ENCODE assay signal across 17 cellular contexts in the genomic region with DNA sequence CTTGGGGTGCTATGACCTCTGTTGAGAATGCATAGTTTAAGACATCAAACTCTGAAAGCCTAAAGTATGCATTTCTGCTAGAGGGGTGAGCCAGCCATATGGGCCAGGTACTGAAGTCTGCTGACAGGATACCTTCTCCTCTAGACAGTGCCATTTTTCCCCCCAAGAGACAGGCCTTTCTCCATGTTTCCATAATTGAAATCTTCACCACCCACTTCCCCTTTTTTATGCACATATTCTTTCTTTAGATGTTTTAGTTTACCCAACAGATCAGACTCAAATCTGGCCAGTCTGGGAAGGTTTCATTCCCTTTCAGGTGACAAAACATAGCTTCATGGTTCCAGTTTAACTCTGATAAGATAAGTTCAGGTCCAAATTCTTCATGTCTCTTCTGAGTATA.
DNase-seq lines count a peak whose midpoint lies in the region; ATAC-seq, FAIRE-seq and TF ChIP-seq lines count a peak whose summit lies in the region.
"Had no signal": no experiment of that assay in that cellular context is flagged by ENCODE, and none has a peak within 500 bp of the region (broad histone marks: within the 10 kb centered on the region; RNA-seq: fewer than 3 reads in every experiment).

No MANE protein-coding gene starts in this region.

- H3K79me2 ChIP-seq in GM23338 (replicated peaks; ENCODE audit: insufficient read depth) = peaks cover 47% of the 10 kb centered on the region

- no peak overlapping the region for H3K27ac ChIP-seq in GM23338 (ENCODE audit: low read depth)
- no peak overlapping the region for H3K27ac ChIP-seq in endodermal cell (ENCODE audit: low read depth, low read length)

- intact Hi-C loops in activated CD4-positive, alpha-beta memory T cell treated with anti-CD3 and anti-CD28 coated beads for 36 hours (cut with micrococcal nuclease) = no loop called here

- TF ChIP-seq CTCF in GM23338 (conservative IDR thresholded peaks at IDR 0.05; ENCODE audit: low read depth in 2 of 2) = no peak
- TF ChIP-seq CTCF in WTC11 (IDR thresholded peaks at IDR 0.05) = no peak
- TF ChIP-seq CTCF in endodermal cell (conservative IDR thresholded peaks at IDR 0.05) = no peak

- H3K9ac ChIP-seq in endodermal cell (ENCODE audit: extremely low read depth, low read length, poor library complexity, severe bottlenecking) = no peak overlapping the region

- H3K4me3 ChIP-seq in GM23338 = no peak overlapping the region
- H3K4me3 ChIP-seq in endodermal cell (ENCODE audit: low read length) = no peak overlapping the region
- H3K4me3 ChIP-seq: HAP-1 had no signal

- H3K4me1 Mint-ChIP-seq in GM23338 (peaks cover 48% of the 10 kb centered on the region), WTC11 (peaks cover 55% of the 10 kb centered on the region), endodermal cell (peaks cover 23% of the 10 kb centered on the region)
- H3K4me1 Mint-ChIP-seq in activated CD4-positive, alpha-beta memory T cell treated with anti-CD3 and anti-CD28 coated beads for 36 hours (ENCODE audit: low read depth) = no peaks in the 10 kb centered on the region
- H3K4me1 Mint-ChIP-seq: CD4-positive, alpha-beta memory T cell had no signal

- H3K27me3 ChIP-seq in GM23338 (ENCODE audit: insufficient read depth) (no peaks in the 10 kb centered on the region), endodermal cell (ENCODE audit: control insufficient read depth, insufficient read depth, low read length, poor library complexity, severe bottlenecking) (no peaks in the 10 kb centered on the region)

- CTCF ChIA-PET in WTC11 (lab: Charles Lee) = no interaction called here
- CTCF ChIA-PET in activated CD4-positive, alpha-beta memory T cell treated with anti-CD3 and anti-CD28 coated beads for 36 hours (lab: Charles Lee) = no interaction called here

- H3K9me3 Mint-ChIP-seq in GM23338 = peaks cover 4% of the 10 kb centered on the region; the same call in 1 of the 3 replicates
- H3K9me3 Mint-ChIP-seq in WTC11 = peaks cover 12% of the 10 kb centered on the region
- H3K9me3 Mint-ChIP-seq in endodermal cell = peaks cover 6% of the 10 kb centered on the region
- H3K9me3 Mint-ChIP-seq in activated CD4-positive, alpha-beta memory T cell treated with anti-CD3 and anti-CD28 coated beads for 36 hours = no peaks in the 10 kb centered on the region

- POLR2A ChIA-PET in WTC11 (lab: Charles Lee) = no interaction called here
- POLR2A ChIA-PET in activated CD4-positive, alpha-beta memory T cell treated with anti-CD3 and anti-CD28 coated beads for 36 hours (lab: Charles Lee) = no interaction called here

- DNase-seq in GM12891 (ENCODE audit: insufficient read length, low spot score) = no peak
- DNase-seq in GM23338 (ENCODE audit: low spot score) = no peak
- DNase-seq in WTC11 (ENCODE audit: low spot score) = no peak
- DNase-seq in endodermal cell = no peak
- DNase-seq in epidermal melanocyte (ENCODE audit: insufficient read length, low spot score) = no peak
- no peak for DNase-seq in activated CD4-positive, alpha-beta memory T cell treated with anti-CD3 and anti-CD28 coated beads for 36 hours
- DNase-seq in NCI-H82 (lab: John Stamatoyannopoulos, UW) = no peak
- DNase-seq: C1 segment of cervical spinal cord; Calu3; CD4-positive, alpha-beta memory T cell; COR-L47; DMS53; DMS79 treated with DMSO at 0.1 percent for 48 hours; GF-D8; HFFc6 had no signal

- no peak for FAIRE-seq in GM12891 (lab: Jason Lieb, UNC)

- H3K27me3 Mint-ChIP-seq in GM23338 (ENCODE audit: insufficient read depth, low read depth, poor library complexity) (peaks cover 7% of the 10 kb centered on the region), WTC11 (ENCODE audit: low read depth) (no peaks in the 10 kb centered on the region), endodermal cell (ENCODE audit: insufficient read depth) (no peaks in the 10 kb centered on the region)
- no peaks in the 10 kb centered on the region for H3K27me3 Mint-ChIP-seq in activated CD4-positive, alpha-beta memory T cell treated with anti-CD3 and anti-CD28 coated beads for 36 hours

- no peaks in the 10 kb centered on the region for H3K9me3 ChIP-seq in endodermal cell (ENCODE audit: control insufficient read depth, low read length)
- H3K9me3 ChIP-seq: HAP-1 had no signal

- no peak for ATAC-seq in GM23338
- no peak for ATAC-seq in WTC11
- no peak for ATAC-seq in GM21717 (IDR thresholded peaks at IDR 0.05; ENCODE audit: unreplicated experiment)

- H3K4me1 ChIP-seq in GM23338 (ENCODE audit: insufficient read depth) (peaks cover 56% of the 10 kb centered on the region), endodermal cell (ENCODE audit: control insufficient read depth, insufficient read depth, low read length) (peaks cover 15% of the 10 kb centered on the region)
- H3K4me1 ChIP-seq: HAP-1 had no signal

- H3K27ac Mint-ChIP-seq in GM23338 (peak overlapping the region; percentile 12; the same call in 1 of the 2 replicates), WTC11 (peak overlapping the region; percentile 32), endodermal cell (peak overlapping the region; percentile 10)
- no peak overlapping the region for H3K27ac Mint-ChIP-seq in activated CD4-positive, alpha-beta memory T cell treated with anti-CD3 and anti-CD28 coated beads for 36 hours
- H3K27ac Mint-ChIP-seq: CD4-positive, alpha-beta memory T cell; HFFc6 had no signal

- no peak overlapping the region for H3K4me3 Mint-ChIP-seq in GM23338
- H3K4me3 Mint-ChIP-seq in WTC11 = no peak overlapping the region
- no peak overlapping the region for H3K4me3 Mint-ChIP-seq in endodermal cell
- H3K4me3 Mint-ChIP-seq in activated CD4-positive, alpha-beta memory T cell treated with anti-CD3 and anti-CD28 coated beads for 36 hours = no peak overlapping the region
- H3K4me3 Mint-ChIP-seq: CD4-positive, alpha-beta memory T cell; HFFc6 had no signal

- no peaks in the 10 kb centered on the region for H4K20me1 ChIP-seq in GM23338 (replicated peaks; ENCODE audit: insufficient read depth)

- H2AFZ ChIP-seq in GM23338 = no peak overlapping the region

- no peaks in the 10 kb centered on the region for H3F3A ChIP-seq in GM23338 (replicated peaks; ENCODE audit: low read depth)

- peak overlapping the region; percentile 33 for H3K4me2 ChIP-seq in GM23338

- TF ChIP-seq POLR2A in GM12891 (IDR thresholded peaks at IDR 0.05; ENCODE audit: low read depth, low read length) = no peak

- H3K36me3 Mint-ChIP-seq in GM23338 (ENCODE audit: low read depth) (peaks cover 21% of the 10 kb centered on the region), WTC11 (peaks cover 14% of the 10 kb centered on the region), endodermal cell (ENCODE audit: low read depth) (peaks cover 5% of the 10 kb centered on the region)
- H3K36me3 Mint-ChIP-seq in activated CD4-positive, alpha-beta memory T cell treated with anti-CD3 and anti-CD28 coated beads for 36 hours = no peaks in the 10 kb centered on the region
- H3K36me3 Mint-ChIP-seq: CD4-positive, alpha-beta memory T cell had no signal

- 0 out of 2 replicates have a peak, but pooled peaks cover 4% of the 10 kb centered on the region for H3K9me2 ChIP-seq in GM23338 (ENCODE audit: insufficient read depth)

- H3K36me3 ChIP-seq in GM23338 (ENCODE audit: insufficient read depth) (no peaks in the 10 kb centered on the region), endodermal cell (ENCODE audit: control insufficient read depth, insufficient read depth, low read length) (no peaks in the 10 kb centered on the region)
- H3K36me3 ChIP-seq: HAP-1 had no signal

TF ChIP-seq in GM12891, 5 proteins besides CTCF, POLR2A, EP300 and RAD21:
- TF ChIP-seq SPI1 (IDR thresholded peaks at IDR 0.05; ENCODE audit: low read depth, low read length) = peak; percentile 37; the same call in 1 of the 2 replicates
- TF ChIP-seq PAX5 (IDR thresholded peaks at IDR 0.05; ENCODE audit: insufficient read depth, low read length, severe bottlenecking) = no peak
- no peak for TF ChIP-seq TAF1 (IDR thresholded peaks at IDR 0.05; ENCODE audit: low read depth, low read length)

TF ChIP-seq in GM23338, 12 proteins besides CTCF, POLR2A, EP300 and RAD21:
- TF ChIP-seq STAT1 (IDR thresholded peaks at IDR 0.05; ENCODE audit: unreplicated experiment) = no peak

TF ChIP-seq in WTC11, 78 proteins besides CTCF, POLR2A, EP300 and RAD21 (continues in another document):
- TF ChIP-seq FOXK1 (CRISPR knock-in tag; IDR thresholded peaks at IDR 0.05) (no peak), NFATC4 (CRISPR knock-in tag; IDR thresholded peaks at IDR 0.05) (no peak), SMAD4 (CRISPR knock-in tag; IDR thresholded peaks at IDR 0.05) (no peak), ZNF423 (CRISPR knock-in tag; IDR thresholded peaks at IDR 0.05) (no peak), ZNF263 (CRISPR knock-in tag; IDR thresholded peaks at IDR 0.05; ENCODE audit: low read depth) (no peak)
- TF ChIP-seq, protein P1, sequence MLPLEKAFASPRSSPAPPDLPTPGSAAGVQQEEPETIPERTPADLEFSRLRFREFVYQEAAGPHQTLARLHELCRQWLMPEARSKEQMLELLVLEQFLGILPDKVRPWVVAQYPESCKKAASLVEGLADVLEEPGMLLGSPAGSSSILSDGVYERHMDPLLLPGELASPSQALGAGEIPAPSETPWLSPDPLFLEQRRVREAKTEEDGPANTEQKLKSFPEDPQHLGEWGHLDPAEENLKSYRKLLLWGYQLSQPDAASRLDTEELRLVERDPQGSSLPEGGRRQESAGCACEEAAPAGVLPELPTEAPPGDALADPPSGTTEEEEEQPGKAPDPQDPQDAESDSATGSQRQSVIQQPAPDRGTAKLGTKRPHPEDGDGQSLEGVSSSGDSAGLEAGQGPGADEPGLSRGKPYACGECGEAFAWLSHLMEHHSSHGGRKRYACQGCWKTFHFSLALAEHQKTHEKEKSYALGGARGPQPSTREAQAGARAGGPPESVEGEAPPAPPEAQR (CRISPR knock-in tag; IDR thresholded peaks at IDR 0.05) = no peak
- TF ChIP-seq, protein P2, sequence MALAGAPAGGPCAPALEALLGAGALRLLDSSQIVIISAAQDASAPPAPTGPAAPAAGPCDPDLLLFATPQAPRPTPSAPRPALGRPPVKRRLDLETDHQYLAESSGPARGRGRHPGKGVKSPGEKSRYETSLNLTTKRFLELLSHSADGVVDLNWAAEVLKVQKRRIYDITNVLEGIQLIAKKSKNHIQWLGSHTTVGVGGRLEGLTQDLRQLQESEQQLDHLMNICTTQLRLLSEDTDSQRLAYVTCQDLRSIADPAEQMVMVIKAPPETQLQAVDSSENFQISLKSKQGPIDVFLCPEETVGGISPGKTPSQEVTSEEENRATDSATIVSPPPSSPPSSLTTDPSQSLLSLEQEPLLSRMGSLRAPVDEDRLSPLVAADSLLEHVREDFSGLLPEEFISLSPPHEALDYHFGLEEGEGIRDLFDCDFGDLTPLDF (CRISPR knock-in tag; IDR thresholded peaks at IDR 0.05) = no peak
- TF ChIP-seq, protein P3, sequence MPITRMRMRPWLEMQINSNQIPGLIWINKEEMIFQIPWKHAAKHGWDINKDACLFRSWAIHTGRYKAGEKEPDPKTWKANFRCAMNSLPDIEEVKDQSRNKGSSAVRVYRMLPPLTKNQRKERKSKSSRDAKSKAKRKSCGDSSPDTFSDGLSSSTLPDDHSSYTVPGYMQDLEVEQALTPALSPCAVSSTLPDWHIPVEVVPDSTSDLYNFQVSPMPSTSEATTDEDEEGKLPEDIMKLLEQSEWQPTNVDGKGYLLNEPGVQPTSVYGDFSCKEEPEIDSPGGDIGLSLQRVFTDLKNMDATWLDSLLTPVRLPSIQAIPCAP (CRISPR knock-in tag; IDR thresholded peaks at IDR 0.05) = no peak
